Comparison of ENCODE assay signal across 8 cellular contexts in genomic region chr2:15591373-15591691, GRCh38. TPM values are rescaled to one million over a fixed set of nuclear protein-coding genes. Genes with fewer than 3 reads are reported as not detected.
DNase-seq lines count a peak whose midpoint lies in the region; ATAC-seq and TF ChIP-seq lines count a peak whose summit lies in the region.

No MANE protein-coding gene starts in this region.

- peaks cover 31% of the 10 kb centered on the region for H3K4me1 ChIP-seq in CD4-positive, alpha-beta memory T cell (ENCODE audit: insufficient read depth, low read length)
- H3K4me1 ChIP-seq in NT2/D1 (ENCODE audit: insufficient read depth, insufficient read length) (no peaks in the 10 kb centered on the region), endocrine pancreas (ENCODE audit: control insufficient read depth, insufficient read depth, low read length) (peaks cover 9% of the 10 kb centered on the region), neuron (ENCODE audit: insufficient read depth, low read length) (peaks cover 17% of the 10 kb centered on the region)

- no peaks in the 10 kb centered on the region for H3K27me3 Mint-ChIP-seq in CD4-positive, alpha-beta memory T cell

- peak overlapping the region; percentile 48 to 71 for H3K4me3 ChIP-seq in CD4-positive, alpha-beta memory T cell (ENCODE audit: low read length in 2 of 2)
- H3K4me3 ChIP-seq in NT2/D1 (ENCODE audit: insufficient read length, low read depth), result peak overlapping the region; percentile 86
- H3K4me3 ChIP-seq in endocrine pancreas (ENCODE audit: control insufficient read depth, insufficient read depth, low read length), result peak overlapping the region; percentile 14
- H3K4me3 ChIP-seq in neuron (ENCODE audit: low read length), result peak overlapping the region; percentile 99

- no peak for DNase-seq in CD4-positive, alpha-beta memory T cell
- DNase-seq in NT2/D1 (ENCODE audit: low read depth, low spot score) (no peak), NCI-H2081 (lab: John Stamatoyannopoulos, UW) (no peak), GM20000 (ENCODE audit: low spot score) (no peak), NCI-H82 (lab: John Stamatoyannopoulos, UW) (no peak), left colon (no peak)

- intact Hi-C loops in CD4-positive, alpha-beta memory T cell (cut with micrococcal nuclease), result loop anchor here (1.0 kb wide), 2 partner anchors 30 to 449 kb away; partner anchors contain the start of gene NBAS
- intact Hi-C loops in left colon (cut with DNase I, micrococcal nuclease), result no loop called here

- H3K27ac ChIP-seq in CD4-positive, alpha-beta memory T cell (ENCODE audit: low read depth, low read length), result peak overlapping the region; percentile 76

- peak overlapping the region; percentile 49 for H2AFZ ChIP-seq in neuron (ENCODE audit: low read depth, low read length)

- H3K4me3 Mint-ChIP-seq in CD4-positive, alpha-beta memory T cell, result peak overlapping the region; percentile 86 to 96 (median 92)

- TF ChIP-seq CTCF in GM20000 (IDR thresholded peaks at IDR 0.05; ENCODE audit: extremely low read depth, missing control alignments), result no peak

- CTCF ChIA-PET in CD4-positive, alpha-beta memory T cell (lab: Charles Lee; ENCODE audit: partially characterized antibody), result interaction anchor here (8.9 kb wide), 1 partner anchor 14 kb away, joined by 61 read pairs; no protein-coding TSS in a partner anchor

- H3K9ac ChIP-seq in NT2/D1 (ENCODE audit: insufficient read length, low read depth) (peak overlapping the region; percentile 79), endocrine pancreas (ENCODE audit: control insufficient read depth, insufficient read depth, low read length) (peak overlapping the region; percentile 94)

- H3K9me3 Mint-ChIP-seq in CD4-positive, alpha-beta memory T cell, result no peaks in the 10 kb centered on the region

- H3K36me3 Mint-ChIP-seq in CD4-positive, alpha-beta memory T cell, result peaks cover 15 to 20% of the 10 kb centered on the region in 2 donors

- H3K9me3 ChIP-seq in CD4-positive, alpha-beta memory T cell (ENCODE audit: control insufficient read depth in 1 of 2, low read length in 2 of 2), result no peaks in the 10 kb centered on the region
- H3K9me3 ChIP-seq in NT2/D1 (ENCODE audit: insufficient read depth, low read length) (no peaks in the 10 kb centered on the region), endocrine pancreas (ENCODE audit: control insufficient read depth, low read length) (no peaks in the 10 kb centered on the region), neuron (ENCODE audit: low read length) (no peaks in the 10 kb centered on the region)

- H3K4me1 Mint-ChIP-seq in CD4-positive, alpha-beta memory T cell, result peaks cover 25 to 46% (median 33%) of the 10 kb centered on the region in 4 donors

- H3K27me3 ChIP-seq in CD4-positive, alpha-beta memory T cell (ENCODE audit: insufficient read depth, low read length), result no peaks in the 10 kb centered on the region
- H3K27me3 ChIP-seq in NT2/D1 (ENCODE audit: insufficient read depth, insufficient read length) (no peaks in the 10 kb centered on the region), endocrine pancreas (ENCODE audit: control insufficient read depth, insufficient read depth, low read length) (no peaks in the 10 kb centered on the region), neuron (ENCODE audit: insufficient read depth, low read length) (no peaks in the 10 kb centered on the region)

- peaks cover 12% of the 10 kb centered on the region for H3K36me3 ChIP-seq in CD4-positive, alpha-beta memory T cell (ENCODE audit: insufficient read depth, low read length)
- H3K36me3 ChIP-seq in NT2/D1 (ENCODE audit: insufficient read depth, insufficient read length, low read length) (peaks cover 26% of the 10 kb centered on the region), endocrine pancreas (ENCODE audit: control insufficient read depth, insufficient read depth, low read length) (peaks cover 2% of the 10 kb centered on the region), neuron (ENCODE audit: insufficient read depth, low read length) (peaks cover 23% of the 10 kb centered on the region)

- POLR2A ChIA-PET in CD4-positive, alpha-beta memory T cell (lab: Charles Lee; ENCODE audit: partially characterized antibody), result interaction anchor here (1.0 to 3.1 kb wide), 3 partner anchors 10 to 30 kb away, joined by 3 to 36 read pairs (median 4); partner anchors contain the start of gene NBAS

- ATAC-seq in left colon, result no peak

- peak overlapping the region; percentile 87 to 97 (median 95) for H3K27ac Mint-ChIP-seq in CD4-positive, alpha-beta memory T cell

RNA-seq across cellular contexts. Expression of gene DDX1, which starts 0.3 kb away (rescaled TPM):
- total RNA-seq in CD4-positive, alpha-beta memory T cell, result 10 to 100 TPM; 58.3 to 61.7 TPM
- polyA plus RNA-seq in CD4-positive, alpha-beta memory T cell, result 10 to 100 TPM; 53.3 to 55.9 TPM
- 10 to 100 TPM; 70.1 to 75.6 TPM for total RNA-seq in left colon

RNA-seq across cellular contexts. Expression of gene NBAS, which starts 30.2 kb away (rescaled TPM):
- 10 to 100 TPM; 34.9 to 37.0 TPM for total RNA-seq in CD4-positive, alpha-beta memory T cell
- 10 to 100 TPM; 16.1 to 19.3 TPM for polyA plus RNA-seq in CD4-positive, alpha-beta memory T cell
- 10 to 100 TPM; 31.0 to 35.0 TPM for total RNA-seq in left colon

Comparison
In these comparisons a context has a peak if more than half of its experiments do, and no peak if none do; other contexts are left out.
1. H3K4me3 ChIP-seq: peak in every context shown above with its lines; median percentile 99 in neuron; 86 in NT2/D1; 60 in CD4-positive, alpha-beta memory T cell; 14 in endocrine pancreas.